19 cellular contexts compared by ENCODE assay signal in genomic region chr15:59616390-59616789, GRCh38. TPM values are rescaled to one million over a fixed set of nuclear protein-coding genes. Genes with fewer than 3 reads are reported as not detected.
DNase-seq lines count a peak whose midpoint lies in the region; ATAC-seq, FAIRE-seq and TF ChIP-seq lines count a peak whose summit lies in the region.
"Had no signal": no experiment of that assay in that cellular context is flagged by ENCODE, and none has a peak within 500 bp of the region (broad histone marks: within the 10 kb centered on the region; RNA-seq: fewer than 3 reads in every experiment).

No MANE protein-coding gene starts in this region.

- no peak overlapping the region for H3K4me3 Mint-ChIP-seq in mesothelial cell of epicardium
- H3K4me3 Mint-ChIP-seq: activated B cell treated with CpG ODN at 0.5 μM for 24 hours; activated naive CD4-positive, alpha-beta T cell treated with anti-CD3 and anti-CD28 coated beads, Interleukin-2, amount 10 ng/mL, durations not matched to agents 7 days and 5 days had no signal

- 31% methylated on average over 3 of the region's 3 CpGs for WGBS in HepG2 (ENCODE audit: low lambda C conversion rate)
- 61% methylated on average over 3 of the region's 3 CpGs for WGBS in right lobe of liver (ENCODE audit: insufficient coverage, low coverage, low lambda C conversion rate, missing lambda C conversion rate)

- in situ Hi-C loops in HepG2 (cut with HindIII; ENCODE audit: extremely low pct_ligation_motif_present, low pct_unique_long_range_greater_than_20kb): loop anchor here (5.0 kb wide), 1 partner anchor 74 kb away; no protein-coding TSS in a partner anchor

- H3K27ac Mint-ChIP-seq in mesothelial cell of epicardium: no peak overlapping the region
- H3K27ac Mint-ChIP-seq: activated B cell treated with CpG ODN at 0.5 μM for 24 hours; activated naive CD4-positive, alpha-beta T cell treated with anti-CD3 and anti-CD28 coated beads, Interleukin-2, amount 10 ng/mL, durations not matched to agents 7 days and 5 days had no signal

- no peaks in the 10 kb centered on the region for H3K36me3 Mint-ChIP-seq in mesothelial cell of epicardium

- H3K27me3 Mint-ChIP-seq in mesothelial cell of epicardium (ENCODE audit: low read depth): peaks cover 36% of the 10 kb centered on the region

- no peak overlapping the region for H3K9ac ChIP-seq in HepG2 (ENCODE audit: insufficient read depth, low read depth, low read length)
- no peak overlapping the region for H3K9ac ChIP-seq in PC-3 (ENCODE audit: low read length)
- no peak overlapping the region for H3K9ac ChIP-seq in kidney (ENCODE audit: low read length in 2 of 2)

- H4K20me1 ChIP-seq in HepG2 (ENCODE audit: insufficient read depth, low read length) (no peaks in the 10 kb centered on the region), PC-3 (ENCODE audit: low read length) (no peaks in the 10 kb centered on the region)

- H3K79me2 ChIP-seq in HepG2 (ENCODE audit: insufficient read depth, low read length) (peaks cover 5% of the 10 kb centered on the region), PC-3 (ENCODE audit: low read length) (no peaks in the 10 kb centered on the region)

- no peak overlapping the region for H3K27ac ChIP-seq in HepG2 (ENCODE audit: extremely low read length, insufficient read depth, low read length)
- no peak overlapping the region for H3K27ac ChIP-seq in right lobe of liver
- H3K27ac ChIP-seq in PC-3 (ENCODE audit: low read length): no peak overlapping the region
- H3K27ac ChIP-seq in kidney (ENCODE audit: low read depth in 2 of 2, low read length in 2 of 2): no peak overlapping the region
- H3K27ac ChIP-seq: heart right ventricle, upper lobe of left lung had no signal

- H3K36me3 ChIP-seq in HepG2 (replicated peaks in 1 of 2; ENCODE audit: control insufficient read depth in 1 of 2, insufficient read depth in 2 of 2, low read length in 2 of 2): peaks cover 5 to 18% of the 10 kb centered on the region in 2 experiments; a peak in 3 of 5 replicates
- no peaks in the 10 kb centered on the region for H3K36me3 ChIP-seq in right lobe of liver
- no peaks in the 10 kb centered on the region for H3K36me3 ChIP-seq in PC-3 (ENCODE audit: low read depth, low read length)
- no peaks in the 10 kb centered on the region for H3K36me3 ChIP-seq in kidney (ENCODE audit: control insufficient read depth in 1 of 2, insufficient read depth in 2 of 2, low read length in 2 of 2)
- H3K36me3 ChIP-seq: heart right ventricle, upper lobe of left lung had no signal

- FAIRE-seq in HepG2 (lab: Jason Lieb, UNC) (peak; percentile 12), kidney (lab: Jason Lieb, UNC) (no peak)
- FAIRE-seq: GM12892 had no signal

- no peak for ATAC-seq in HepG2
- no peak for ATAC-seq in right lobe of liver
- peak; percentile 24; the same call in 1 of the 2 replicates for ATAC-seq in PC-3
- ATAC-seq in GM21576 (IDR thresholded peaks at IDR 0.05; ENCODE audit: unreplicated experiment): no peak
- ATAC-seq: heart right ventricle had no signal

- no peak overlapping the region for H3K4me3 ChIP-seq in HepG2 (replicated peaks in 1 of 3; ENCODE audit: insufficient read depth in 1 of 3, low read depth in 2 of 3, low read length in 3 of 3)
- no peak overlapping the region for H3K4me3 ChIP-seq in right lobe of liver
- H3K4me3 ChIP-seq in PC-3 (ENCODE audit: low read length): no peak overlapping the region
- H3K4me3 ChIP-seq in kidney (ENCODE audit: low read length in 2 of 2): no peak overlapping the region
- H3K4me3 ChIP-seq: heart right ventricle, upper lobe of left lung had no signal

- H3K4me1 Mint-ChIP-seq in mesothelial cell of epicardium: peaks cover 2% of the 10 kb centered on the region

- CTCF ChIA-PET in HepG2 (lab: Yijun Ruan, JAX; ENCODE audit: low intra/inter-chr PET ratio, low total read pairs) (no interaction called here), PC-3 (lab: Charles Lee) (interaction anchor here (0.5 to 1.0 kb wide), 3 partner anchors 29 to 88 kb away, joined by 3 to 6 read pairs (median 3); no protein-coding TSS in a partner anchor)

- no peaks in the 10 kb centered on the region for H3K9me3 Mint-ChIP-seq in mesothelial cell of epicardium
- H3K9me3 Mint-ChIP-seq: activated B cell treated with CpG ODN at 0.5 μM for 24 hours had no signal

- H3K4me1 ChIP-seq in HepG2 (ENCODE audit: insufficient read depth, low read length): peaks cover 54% of the 10 kb centered on the region
- H3K4me1 ChIP-seq in right lobe of liver: peaks cover 0 to 3% (median 0%) of the 10 kb centered on the region in 4 donors
- H3K4me1 ChIP-seq in PC-3 (ENCODE audit: insufficient read depth, low read length): peaks cover 8% of the 10 kb centered on the region
- H3K4me1 ChIP-seq in kidney (ENCODE audit: control insufficient read depth in 1 of 2, insufficient read depth in 1 of 2, low read depth in 1 of 2, low read length in 2 of 2): peaks cover 0 to 5% of the 10 kb centered on the region in 2 donors
- H3K4me1 ChIP-seq: heart right ventricle had no signal

- TF ChIP-seq POLR2A in HepG2 (IDR thresholded peaks at IDR 0.05; ENCODE audit: insufficient read depth in 1 of 2, low read depth in 2 of 2, low read length in 2 of 2): no peak
- TF ChIP-seq POLR2A in right lobe of liver (IDR thresholded peaks at IDR 0.05): no peak

- no peak for TF ChIP-seq RAD21 in HepG2 (CRISPR knock-in tag; IDR thresholded peaks at IDR 0.05)

- POLR2A ChIA-PET in HepG2 (lab: Yijun Ruan, JAX): no interaction called here
- POLR2A ChIA-PET in PC-3 (lab: Charles Lee; ENCODE audit: unreplicated experiment): no interaction called here

- BruUV-seq in HepG2 (replicated peaks; lab: Mats Ljungman, UMichigan): no TSS peak
- BruUV-seq in PC-3 (replicated peaks; lab: Mats Ljungman, UMichigan): no TSS peak

- no peak for TF ChIP-seq EP300 in HepG2 (IDR thresholded peaks at IDR 0.05; ENCODE audit: low read depth in 2 of 2, low read length in 2 of 2)
- TF ChIP-seq EP300 in HepG2 (CRISPR knock-in tag; IDR thresholded peaks at IDR 0.05; ENCODE audit: borderline replicate concordance): no peak

- intact Hi-C loops in HepG2 (cut with micrococcal nuclease; ENCODE audit: unreplicated experiment): no loop called here
- intact Hi-C loops in right lobe of liver (cut with DNase I): no loop called here
- intact Hi-C loops in PC-3 (cut with micrococcal nuclease): no loop called here
- intact Hi-C loops in kidney (cut with DNase I): no loop called here

- H2AFZ ChIP-seq in HepG2 (ENCODE audit: low read length): no peak overlapping the region
- peak overlapping the region; percentile 57; the same call in 1 of the 2 replicates for H2AFZ ChIP-seq in PC-3 (ENCODE audit: low read length)

- H3F3A ChIP-seq in PC-3 (ENCODE audit: low read length, unreplicated experiment): no peaks in the 10 kb centered on the region

- TF ChIP-seq CTCF in HepG2 (CRISPR knock-in tag; IDR thresholded peaks at IDR 0.05): peak; percentile 54
- TF ChIP-seq CTCF in right lobe of liver (IDR thresholded peaks at IDR 0.05): no peak
- peak; percentile 45 for TF ChIP-seq CTCF in PC-3 (conservative IDR thresholded peaks at IDR 0.05; ENCODE audit: low read depth, low read length)
- peak; percentile 29 for TF ChIP-seq CTCF in kidney (IDR thresholded peaks at IDR 0.05; ENCODE audit: borderline replicate concordance, extremely low read depth, insufficient read depth)
- no peak for TF ChIP-seq CTCF in mesothelial cell of epicardium (IDR thresholded peaks at IDR 0.05; ENCODE audit: unreplicated experiment)

- H3K9me2 ChIP-seq in PC-3 (replicated peaks; ENCODE audit: low read length): no peaks in the 10 kb centered on the region

- no peaks in the 10 kb centered on the region for H3K27me3 ChIP-seq in HepG2 (ENCODE audit: control insufficient read depth in 1 of 2, insufficient read depth in 2 of 2, low read length in 2 of 2)
- H3K27me3 ChIP-seq in right lobe of liver: no peaks in the 10 kb centered on the region
- no peaks in the 10 kb centered on the region for H3K27me3 ChIP-seq in PC-3 (ENCODE audit: low read length)
- H3K27me3 ChIP-seq: upper lobe of left lung had no signal

- DNase-seq in HepG2 (ENCODE audit: low spot score): peak; percentile 38
- no peak for DNase-seq in right lobe of liver
- DNase-seq in PC-3: peak; percentile 32
- no peak for DNase-seq in kidney
- no peak for DNase-seq in ureter (ENCODE audit: low spot score)
- DNase-seq in stimulated activated CD4-positive, alpha-beta T cell treated with anti-CD3 and anti-CD28 coated beads, Interleukin-4, amount 100 ng/mL, for 4 hours: no peak
- DNase-seq in mesothelial cell of epicardium (ENCODE audit: low spot score in 2 of 2, unreplicated experiment in 2 of 2): no peak
- DNase-seq: activated B cell treated with CpG ODN at 0.5 μM for 24 hours; activated naive CD4-positive, alpha-beta T cell treated with anti-CD3 and anti-CD28 coated beads, Interleukin-2, amount 10 ng/mL, durations not matched to agents 7 days and 5 days; DMS 273 treated with DMSO at 0.1 percent for 48 hours; heart right ventricle; KBM-7; mammary epithelial cell; NCI-H1694 treated with DMSO at 0.1 percent for 48 hours; OCI-M1; stimulated activated CD4-positive, alpha-beta T cell treated with anti-CD3 and anti-CD28 coated beads, Interleukin-12 subunit alpha, Interleukin-12 subunit beta, amount 100 ng/mL, for 4 hours; upper lobe of left lung had no signal

- H3K9me3 ChIP-seq in HepG2 (ENCODE audit: low read length) (no peaks in the 10 kb centered on the region), right lobe of liver (no peaks in the 10 kb centered on the region), PC-3 (ENCODE audit: low read length) (no peaks in the 10 kb centered on the region), kidney (ENCODE audit: control insufficient read depth in 1 of 2, low read length in 2 of 2) (no peaks in the 10 kb centered on the region)
- H3K9me3 ChIP-seq: heart right ventricle, upper lobe of left lung had no signal

- H3K4me2 ChIP-seq in HepG2 (ENCODE audit: low read depth, low read length) (peak overlapping the region; percentile 28), PC-3 (ENCODE audit: low read length) (no peak overlapping the region)

RNA-seq across cellular contexts. Expression of gene GCNT3, which starts 4.8 kb away (rescaled TPM):
- total RNA-seq in HepG2 (2016; rRNA removed; fragmentation: Illumina TruSeq; extraction: Trizol) (7.7 and 9.8 TPM in 2 replicates), right lobe of liver (1 to 10 TPM in 3 of 6 experiments, under 1 TPM in 2, not detected in 1; 0.20 to 3.8 (median 2.4) TPM), PC-3 (2014; rRNA removed) (0.18 TPM in 1 of 2 replicates, not detected in the other), kidney (14.8 TPM), ureter (1.8 TPM), mesothelial cell of epicardium (0.22 TPM in 1 of 3 replicates, not detected in the others)
- total RNA-seq in HepG2 (2016; cell fraction: cytosol; rRNA removed; fragmentation: Illumina TruSeq; extraction: Trizol; ENCODE audit: low read depth): 1.5 TPM in 2 replicates
- total RNA-seq in HepG2 (2016; cell fraction: insoluble cytoplasmic fraction; rRNA removed; fragmentation: Illumina TruSeq; extraction: Trizol): 8.9 and 12.0 TPM in 2 replicates
- 4.4 and 4.5 TPM in 2 replicates for total RNA-seq in HepG2 (2016; cell fraction: membrane; rRNA removed; fragmentation: Illumina TruSeq; extraction: Trizol)
- total RNA-seq in HepG2 (2016; cell fraction: nucleus; rRNA removed; fragmentation: Illumina TruSeq; extraction: Trizol): 8.1 and 9.7 TPM in 2 replicates
- polyA plus RNA-seq in HepG2 (2011; rRNA removed) (5.8 and 6.8 TPM in 2 replicates), kidney (ENCODE audit: insufficient read depth, low read depth, low replicate concordance) (4.5 TPM)
- 4.2 and 5.8 TPM in 2 replicates for polyA plus RNA-seq in HepG2 (2011; cell fraction: cytosol; rRNA removed)
- polyA plus RNA-seq in HepG2 (2011; cell fraction: nucleus; rRNA removed): 2.0 and 2.9 TPM in 2 replicates
- 2.8 and 3.2 TPM in 2 replicates for polyA plus RNA-seq in HepG2 (2012)
- polyA plus RNA-seq in HepG2 (2016; cell fraction: cytosol; fragmentation: Illumina TruSeq; extraction: Trizol; ENCODE audit: low read depth): 0.95 and 1.4 TPM in 2 replicates
- 6.9 and 7.1 TPM in 2 replicates for polyA plus RNA-seq in HepG2 (2016; cell fraction: insoluble cytoplasmic fraction; fragmentation: Illumina TruSeq; extraction: Trizol; ENCODE audit: low read depth)
- polyA plus RNA-seq in HepG2 (2016; cell fraction: membrane; fragmentation: Illumina TruSeq; extraction: Trizol; ENCODE audit: low read depth): 2.6 and 3.6 TPM in 2 replicates
- 10.4 and 12.2 TPM in 2 replicates for polyA plus RNA-seq in HepG2 (2016; cell fraction: nucleus; fragmentation: Illumina TruSeq; extraction: Trizol; ENCODE audit: insufficient read depth, low read depth)
- 4.5 and 7.0 TPM in 2 replicates for polyA minus RNA-seq in HepG2 (2011; rRNA and poly(A)+ RNA removed; ENCODE audit: low replicate concordance)
- polyA minus RNA-seq in HepG2 (2011; cell fraction: cytosol; rRNA and poly(A)+ RNA removed): 3.3 and 4.0 TPM in 2 replicates
- polyA minus RNA-seq in HepG2 (2011; cell fraction: nucleus; rRNA and poly(A)+ RNA removed): 3.1 and 6.2 TPM in 2 replicates
- total RNA-seq: activated B cell treated with CpG ODN at 0.5 μM for 24 hours had no signal

RNA-seq across cellular contexts. Expression of gene GTF2A2, which starts 40.9 kb away (rescaled TPM):
- total RNA-seq in HepG2 (2016; rRNA removed; fragmentation: Illumina TruSeq; extraction: Trizol) (106 and 118 TPM in 2 replicates), right lobe of liver (10 to 100 TPM; 16.9 to 46.9 (median 36.6) TPM), PC-3 (2014; rRNA removed) (53.8 and 83.9 TPM in 2 replicates), kidney (90.9 TPM), ureter (84.6 TPM), mesothelial cell of epicardium (78.3 to 88.0 TPM (median 84.0 TPM) in 3 replicates)
- total RNA-seq in HepG2 (2016; cell fraction: cytosol; rRNA removed; fragmentation: Illumina TruSeq; extraction: Trizol; ENCODE audit: low read depth): 74.1 and 118 TPM in 2 replicates
- 109 and 142 TPM in 2 replicates for total RNA-seq in HepG2 (2016; cell fraction: insoluble cytoplasmic fraction; rRNA removed; fragmentation: Illumina TruSeq; extraction: Trizol)
- 141 and 182 TPM in 2 replicates for total RNA-seq in HepG2 (2016; cell fraction: membrane; rRNA removed; fragmentation: Illumina TruSeq; extraction: Trizol)
- 39.0 and 52.5 TPM in 2 replicates for total RNA-seq in HepG2 (2016; cell fraction: nucleus; rRNA removed; fragmentation: Illumina TruSeq; extraction: Trizol)
- polyA plus RNA-seq in HepG2 (2011; rRNA removed) (23.3 and 24.4 TPM in 2 replicates), kidney (ENCODE audit: insufficient read depth, low read depth, low replicate concordance) (139 TPM)
- 24.7 and 43.0 TPM in 2 replicates for polyA plus RNA-seq in HepG2 (2011; cell fraction: cytosol; rRNA removed)
- polyA plus RNA-seq in HepG2 (2011; cell fraction: nucleus; rRNA removed): 5.5 and 6.4 TPM in 2 replicates
- polyA plus RNA-seq in HepG2 (2012): 44.4 and 55.1 TPM in 2 replicates
- 234 and 380 TPM in 2 replicates for polyA plus RNA-seq in HepG2 (2016; cell fraction: cytosol; fragmentation: Illumina TruSeq; extraction: Trizol; ENCODE audit: low read depth)
- 194 and 206 TPM in 2 replicates for polyA plus RNA-seq in HepG2 (2016; cell fraction: insoluble cytoplasmic fraction; fragmentation: Illumina TruSeq; extraction: Trizol; ENCODE audit: low read depth)
- 203 and 294 TPM in 2 replicates for polyA plus RNA-seq in HepG2 (2016; cell fraction: membrane; fragmentation: Illumina TruSeq; extraction: Trizol; ENCODE audit: low read depth)
- polyA plus RNA-seq in HepG2 (2016; cell fraction: nucleus; fragmentation: Illumina TruSeq; extraction: Trizol; ENCODE audit: insufficient read depth, low read depth): 80.3 and 80.7 TPM in 2 replicates
- 2.4 and 16.3 TPM in 2 replicates for polyA minus RNA-seq in HepG2 (2011; rRNA and poly(A)+ RNA removed; ENCODE audit: low replicate concordance)
- 10.3 and 16.3 TPM in 2 replicates for polyA minus RNA-seq in HepG2 (2011; cell fraction: cytosol; rRNA and poly(A)+ RNA removed)
- polyA minus RNA-seq in HepG2 (2011; cell fraction: nucleus; rRNA and poly(A)+ RNA removed): 8.7 and 12.1 TPM in 2 replicates

Comparison
In these comparisons a context has a peak if more than half of its experiments do, and no peak if none do; other contexts are left out.
1. DNase-seq: peak in HepG2 (single experiment) and PC-3 (single experiment); none in right lobe of liver (0 of 3), kidney (single experiment), ureter (single experiment), stimulated activated CD4-positive, alpha-beta T cell treated with anti-CD3 and anti-CD28 coated beads, Interleukin-4, amount 100 ng/mL, for 4 hours (0 of 2) and mesothelial cell of epicardium (0 of 2).
2. CTCF ChIP-seq: peak in HepG2 (single experiment), PC-3 (single experiment) and kidney (single experiment); none in right lobe of liver (0 of 4) and mesothelial cell of epicardium (single experiment).